Comparison of ENCODE assay signal across 9 cellular contexts in the genomic region with DNA sequence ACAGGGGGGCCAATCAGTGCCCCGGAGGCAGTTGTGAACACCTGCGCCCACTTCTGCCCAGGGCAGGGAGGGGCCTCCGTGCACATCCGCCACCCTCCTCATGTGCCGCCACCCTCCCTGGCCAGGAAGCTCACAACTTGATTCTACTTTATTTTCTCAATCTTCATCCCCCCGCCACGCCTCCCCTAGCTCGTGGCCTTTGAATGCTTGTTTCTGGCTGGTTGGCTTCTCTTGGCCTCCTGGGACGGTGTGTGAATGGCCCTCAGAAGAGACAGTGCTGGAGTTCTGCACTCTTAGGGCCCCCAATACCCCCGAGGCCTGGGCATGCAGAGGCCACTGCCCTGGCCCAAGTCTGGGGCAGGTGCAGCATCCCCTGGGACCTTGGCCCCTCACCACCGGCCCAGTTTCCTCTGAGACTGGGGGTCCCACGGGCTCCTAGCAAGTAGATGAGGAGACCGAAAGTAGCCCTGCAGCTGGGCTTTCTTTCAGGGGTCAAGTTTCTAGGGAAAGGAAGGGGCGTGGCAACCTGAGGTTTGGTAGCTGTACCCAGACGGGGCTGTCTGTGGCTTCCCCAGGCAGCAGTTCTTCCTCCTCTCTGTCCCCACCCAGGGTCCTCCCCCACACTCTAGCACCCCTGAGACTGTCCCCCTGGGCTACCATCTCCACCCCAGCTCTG. TPM values are rescaled to one million over a fixed set of nuclear protein-coding genes. Genes with fewer than 3 reads are reported as not detected.
DNase-seq lines count a peak whose midpoint lies in the region; ATAC-seq and TF ChIP-seq lines count a peak whose summit lies in the region.
"Had no signal": no experiment of that assay in that cellular context is flagged by ENCODE, and none has a peak within 500 bp of the region (broad histone marks: within the 10 kb centered on the region; RNA-seq: fewer than 3 reads in every experiment).

No MANE protein-coding gene starts in this region.

- POLR2A ChIA-PET in AG04450 (lab: Yijun Ruan, JAX) = no interaction called here

- DNase-seq in AG04450 (ENCODE audit: low read depth, low spot score) (no peak), heart right ventricle (no peak), mucosa of gallbladder (ENCODE audit: low spot score) (no peak)
- DNase-seq in activated CD4-positive, alpha-beta T cell treated with anti-CD3 and anti-CD28 coated beads, Interleukin-2, amount 50 U/mL, for 4 hours = peak; percentile 33 to 34

- H3K27me3 Mint-ChIP-seq in stimulated activated naive CD8-positive, alpha-beta T cell treated with anti-CD3 and anti-CD28 coated beads, Interleukin-15, Interleukin-2, amounts not matched to agents 100 ng/mL and 50 ng/mL, for 24 hours = peaks cover 6% of the 10 kb centered on the region

- H3K27ac ChIP-seq in AG04450 (ENCODE audit: low read depth, low read length) (no peak overlapping the region), heart right ventricle (peak overlapping the region in 3 of 10 donors; percentile 88 to 95 (median 89))

- 66 to 76% methylated on average over 15 of the region's 15 CpGs for WGBS in heart right ventricle, 2 donors

- no peaks in the 10 kb centered on the region; the same call in 1 of the 2 replicates for H3K9me3 ChIP-seq in AG04450 (ENCODE audit: control insufficient read depth, insufficient read depth, low read length)
- no peaks in the 10 kb centered on the region for H3K9me3 ChIP-seq in heart right ventricle

- H3K27me3 ChIP-seq in AG04450 (ENCODE audit: control insufficient read depth, insufficient read depth, low read length) = peaks cover 4% of the 10 kb centered on the region
- H3K27me3 ChIP-seq in heart right ventricle = no peaks in the 10 kb centered on the region

- H3K9me3 Mint-ChIP-seq in stimulated activated naive CD8-positive, alpha-beta T cell treated with anti-CD3 and anti-CD28 coated beads, Interleukin-15, Interleukin-2, amounts not matched to agents 100 ng/mL and 50 ng/mL, for 24 hours = no peaks in the 10 kb centered on the region
- H3K9me3 Mint-ChIP-seq: brain had no signal

- ATAC-seq in HG03108 (IDR thresholded peaks at IDR 0.05; ENCODE audit: unreplicated experiment) (peak; percentile 29), heart right ventricle (no peak), GM19397 (IDR thresholded peaks at IDR 0.05; ENCODE audit: unreplicated experiment) (no peak), HG02678 (IDR thresholded peaks at IDR 0.05; ENCODE audit: unreplicated experiment) (no peak)

- H3K4me1 ChIP-seq in heart right ventricle = peaks cover 9 to 46% (median 29%) of the 10 kb centered on the region in 9 donors

- CTCF ChIA-PET in AG04450 (lab: Charles Lee) = no interaction called here

- peak overlapping the region; percentile 90 for H3K4me3 Mint-ChIP-seq in stimulated activated naive CD8-positive, alpha-beta T cell treated with anti-CD3 and anti-CD28 coated beads, Interleukin-15, Interleukin-2, amounts not matched to agents 100 ng/mL and 50 ng/mL, for 24 hours

- peaks cover 37% of the 10 kb centered on the region for H3K4me1 Mint-ChIP-seq in stimulated activated naive CD8-positive, alpha-beta T cell treated with anti-CD3 and anti-CD28 coated beads, Interleukin-15, Interleukin-2, amounts not matched to agents 100 ng/mL and 50 ng/mL, for 24 hours (ENCODE audit: low read depth)

- no peaks in the 10 kb centered on the region for H3K36me3 Mint-ChIP-seq in stimulated activated naive CD8-positive, alpha-beta T cell treated with anti-CD3 and anti-CD28 coated beads, Interleukin-15, Interleukin-2, amounts not matched to agents 100 ng/mL and 50 ng/mL, for 24 hours (ENCODE audit: low read depth)
- H3K36me3 Mint-ChIP-seq: brain had no signal

- peaks cover 0 to 34% (median 0%) of the 10 kb centered on the region in 9 donors for H3K36me3 ChIP-seq in heart right ventricle

- intact Hi-C loops in heart right ventricle (cut with DNase I) = no loop called here

- H3K4me3 ChIP-seq in AG04450 (ENCODE audit: low read depth, low read length) = peak overlapping the region; percentile 68; the same call in 1 of the 2 replicates
- peak overlapping the region in 9 of 10 donors; percentile 57 to 94 (median 84) for H3K4me3 ChIP-seq in heart right ventricle

- H3K27ac Mint-ChIP-seq in stimulated activated naive CD8-positive, alpha-beta T cell treated with anti-CD3 and anti-CD28 coated beads, Interleukin-15, Interleukin-2, amounts not matched to agents 100 ng/mL and 50 ng/mL, for 24 hours = peak overlapping the region; percentile 83

- TF ChIP-seq CTCF in AG04450 (IDR thresholded peaks at IDR 0.05; ENCODE audit: low read depth, low read length) = no peak
- TF ChIP-seq CTCF in heart right ventricle (IDR thresholded peaks at IDR 0.05) = no peak

RNA-seq across cellular contexts. Expression of gene RGS19, which starts 1.3 kb away (rescaled TPM):
- polyA plus RNA-seq in AG04450 (2011; rRNA removed) (7.5 and 9.3 TPM in 2 replicates), heart right ventricle (1 to 10 TPM; 4.5 to 6.4 TPM)
- 5.5 and 8.3 TPM in 2 replicates for polyA minus RNA-seq in AG04450 (2011; rRNA and poly(A)+ RNA removed)
- total RNA-seq in heart right ventricle (10 to 100 TPM in 1 of 10 donors, 1 to 10 TPM in 9; 1.8 to 13.1 (median 3.3) TPM), mucosa of gallbladder (18.2 TPM)

RNA-seq across cellular contexts. Expression of gene OPRL1, which starts 1.9 kb away (rescaled TPM):
- polyA plus RNA-seq in AG04450 (2011; rRNA removed) = 0.86 and 1.1 TPM in 2 replicates
- 1.2 and 1.7 TPM in 2 replicates for polyA minus RNA-seq in AG04450 (2011; rRNA and poly(A)+ RNA removed)
- total RNA-seq in heart right ventricle = 1 to 10 TPM in 1 of 10 donors, under 1 TPM in 9; 0.27 to 1.3 (median 0.42) TPM
- under 1 TPM; 0.19 to 0.29 TPM for polyA plus RNA-seq in heart right ventricle
- 1.7 TPM for total RNA-seq in mucosa of gallbladder

RNA-seq across cellular contexts. Expression of gene LKAAEAR1, which starts 6.2 kb away (rescaled TPM):
- not detected in 2 replicates for polyA plus RNA-seq in AG04450 (2011; rRNA removed)
- polyA minus RNA-seq in AG04450 (2011; rRNA and poly(A)+ RNA removed) = not detected in 2 replicates
- not detected for total RNA-seq in heart right ventricle
- polyA plus RNA-seq in heart right ventricle = under 1 TPM in 1 of 2 donors, not detected in 1; 0.12 TPM
- not detected for total RNA-seq in mucosa of gallbladder

RNA-seq across cellular contexts. Expression of gene TCEA2, which starts 15.0 kb away (rescaled TPM):
- polyA plus RNA-seq in AG04450 (2011; rRNA removed) = 12.8 and 18.0 TPM in 2 replicates
- polyA minus RNA-seq in AG04450 (2011; rRNA and poly(A)+ RNA removed) = 11.7 and 19.6 TPM in 2 replicates
- total RNA-seq in heart right ventricle = 10 to 100 TPM; 40.8 to 51.0 (median 44.9) TPM
- 10 to 100 TPM; 35.0 to 54.9 TPM for polyA plus RNA-seq in heart right ventricle
- total RNA-seq in mucosa of gallbladder = 64.2 TPM

RNA-seq across cellular contexts. Expression of gene SOX18, which starts 28.6 kb away (rescaled TPM):
- polyA plus RNA-seq in AG04450 (2011; rRNA removed) = not detected in 2 replicates
- polyA minus RNA-seq in AG04450 (2011; rRNA and poly(A)+ RNA removed) = not detected in 2 replicates
- total RNA-seq in heart right ventricle = 100 to 1,000 TPM in 1 of 10 donors, 10 to 100 TPM in 9; 23.5 to 129 (median 51.9) TPM
- 10 to 100 TPM; 37.2 to 60.0 TPM for polyA plus RNA-seq in heart right ventricle
- 30.1 TPM for total RNA-seq in mucosa of gallbladder

Comparison
In these comparisons a context has a peak if more than half of its experiments do, and no peak if none do; other contexts are left out.
1. DNase-seq: peak in activated CD4-positive, alpha-beta T cell treated with anti-CD3 and anti-CD28 coated beads, Interleukin-2, amount 50 U/mL, for 4 hours (2 of 2); none in AG04450 (single experiment), heart right ventricle (0 of 2) and mucosa of gallbladder (single experiment).